Comparison of ENCODE assay signal across 11 cellular contexts in the genomic region with DNA sequence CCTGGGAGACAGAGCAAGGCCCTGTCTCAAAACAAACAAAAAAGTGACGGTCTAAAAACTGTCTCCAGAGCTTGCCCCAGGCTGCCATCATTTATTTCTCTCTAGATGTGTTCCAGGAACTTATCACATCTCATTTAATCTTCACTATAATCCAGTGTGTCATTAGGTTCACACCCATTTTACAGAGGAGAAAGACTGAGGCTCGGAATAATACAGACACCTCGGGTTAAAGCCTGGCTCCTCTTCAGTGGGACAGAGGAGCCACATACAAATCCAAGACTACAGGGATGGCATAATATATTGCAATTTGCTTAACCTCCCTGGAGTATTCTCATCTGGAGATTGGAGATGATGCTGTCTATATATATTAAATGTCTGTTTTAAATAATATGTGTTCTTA. TPM values are rescaled to one million over a fixed set of nuclear protein-coding genes. Genes with fewer than 3 reads are reported as not detected.
"Had no signal": no experiment of that assay in that cellular context is flagged by ENCODE, and none has a peak within 500 bp of the region (broad histone marks: within the 10 kb centered on the region; RNA-seq: fewer than 3 reads in every experiment).

No MANE protein-coding gene starts in this region.

- H3K9me3 ChIP-seq: HAP-1 had no signal

- H3K36me3 ChIP-seq: HAP-1 had no signal

- H2AFZ ChIP-seq: GM23248 had no signal

- DNase-seq: GM23248, GOT3, H7, HFFc6, IMR-90, KBM-7 had no signal

- ATAC-seq: HCT116 had no signal

- H3K4me1 ChIP-seq: HAP-1 had no signal

- H3K27ac ChIP-seq: GM23248, HL-60 had no signal

- H3K9ac ChIP-seq: GM23248 had no signal

- H3K4me3 Mint-ChIP-seq: HFFc6 had no signal

- H3K27ac Mint-ChIP-seq: HFFc6 had no signal

- H3K4me3 ChIP-seq: GM23248, HAP-1 had no signal

RNA-seq across cellular contexts. Expression of a gene that starts 5.9 kb away (rescaled TPM):
- total RNA-seq: GM23248, H4, H7, HFFc6, HT1080, IMR-90 had no signal
- polyA plus RNA-seq: GM23248, IMR-90 had no signal

RNA-seq across cellular contexts. Expression of a gene that starts 10.7 kb away (rescaled TPM):
- total RNA-seq: GM23248, H7, HFFc6, HT1080, IMR-90 had no signal
- polyA plus RNA-seq: GM23248, IMR-90 had no signal

RNA-seq across cellular contexts. Expression of a gene that starts 46.1 kb away (rescaled TPM):
- total RNA-seq: GM23248, H4, H7, HFFc6, HT1080, IMR-90 had no signal
- polyA plus RNA-seq: GM23248, IMR-90 had no signal

RNA-seq across cellular contexts. Expression of a gene that starts 52.7 kb away (rescaled TPM):
- total RNA-seq: GM23248, H4, H7, HFFc6, HT1080, IMR-90 had no signal
- polyA plus RNA-seq: GM23248, IMR-90 had no signal
